8 cellular contexts compared by ENCODE assay signal in the genomic region with DNA sequence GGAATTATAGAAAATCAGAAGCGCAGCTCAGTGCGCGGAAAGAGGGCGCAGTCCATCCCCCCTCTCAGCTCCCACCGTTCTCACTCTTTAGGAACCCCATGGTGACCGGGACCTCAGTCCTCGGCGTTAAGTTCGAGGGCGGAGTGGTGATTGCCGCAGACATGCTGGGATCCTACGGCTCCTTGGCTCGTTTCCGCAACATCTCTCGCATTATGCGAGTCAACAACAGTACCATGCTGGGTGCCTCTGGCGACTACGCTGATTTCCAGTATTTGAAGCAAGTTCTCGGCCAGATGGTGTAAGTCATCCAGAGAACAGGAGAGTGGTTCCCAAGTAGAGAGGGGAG. TPM values are rescaled to one million over a fixed set of nuclear protein-coding genes. Genes with fewer than 3 reads are reported as not detected.
DNase-seq lines count a peak whose midpoint lies in the region; ATAC-seq and TF ChIP-seq lines count a peak whose summit lies in the region.

No MANE protein-coding gene starts in this region.

- BruUV-seq in mammary epithelial cell (replicated peaks; lab: Mats Ljungman, UMichigan), result no TSS peak

- TF ChIP-seq CTCF in OCI-LY1 (IDR thresholded peaks at IDR 0.05; ENCODE audit: low read length) (no peak), mammary epithelial cell (conservative IDR thresholded peaks at IDR 0.05 in 1 of 2, IDR thresholded peaks at IDR 0.05 in 1 of 2; ENCODE audit: extremely low read depth in 1 of 2, insufficient read depth in 1 of 2, low read depth in 1 of 2, low read length in 2 of 2) (no peak)

- peaks cover 42% of the 10 kb centered on the region for H3K36me3 Mint-ChIP-seq in activated CD4-positive, alpha-beta T cell treated with anti-CD3 and anti-CD28 coated beads for 36 hours (ENCODE audit: low read depth)
- peaks cover 41% of the 10 kb centered on the region for H3K36me3 Mint-ChIP-seq in stimulated activated memory B cell treated with anti-CD40 and anti-IgM and Interleukin-4, amounts not matched to agents 10 μg/mL and 1 μg/mL and 100 μg/mL, for 72 hours

- no peaks in the 10 kb centered on the region for H3K9me2 ChIP-seq in OCI-LY1 (ENCODE audit: low read depth, low read length)

- H3K4me3 ChIP-seq in OCI-LY1 (ENCODE audit: low read depth, low read length, poor library complexity, severe bottlenecking) (peak overlapping the region; percentile 77), mammary epithelial cell (replicated peaks in 1 of 3; ENCODE audit: insufficient read depth in 1 of 3, low read depth in 2 of 3, low read length in 3 of 3) (peak overlapping the region; percentile 64 to 85 (median 80))

- intact Hi-C loops in activated CD4-positive, alpha-beta T cell treated with anti-CD3 and anti-CD28 coated beads for 36 hours (cut with DNase I, micrococcal nuclease), result loop anchor here (1.0 to 5.0 kb wide), 13 partner anchors 53 to 390 kb away; a partner anchor contains a TSS
- intact Hi-C loops in mammary epithelial cell (cut with micrococcal nuclease), result loop anchor here (1.0 to 5.0 kb wide), 3 partner anchors 58 to 119 kb away; no protein-coding TSS in a partner anchor

- H3K27me3 Mint-ChIP-seq in activated CD4-positive, alpha-beta T cell treated with anti-CD3 and anti-CD28 coated beads for 36 hours, result no peaks in the 10 kb centered on the region
- no peaks in the 10 kb centered on the region for H3K27me3 Mint-ChIP-seq in stimulated activated memory B cell treated with anti-CD40 and anti-IgM and Interleukin-4, amounts not matched to agents 10 μg/mL and 1 μg/mL and 100 μg/mL, for 72 hours

- POLR2A ChIA-PET in activated CD4-positive, alpha-beta T cell treated with anti-CD3 and anti-CD28 coated beads for 36 hours (lab: Charles Lee), result interaction anchor here (1.0 to 2.5 kb wide), 4 partner anchors 8 to 118 kb away, joined by 3 to 10 read pairs (median 4); a partner anchor contains a TSS

- in situ Hi-C loops in mammary epithelial cell (cut with MboI; ENCODE audit: low sequenced_read_pairs in 2 of 2), result no loop called here

- H3K9me3 ChIP-seq in OCI-LY1 (ENCODE audit: low read length) (no peaks in the 10 kb centered on the region), mammary epithelial cell (replicated peaks; ENCODE audit: insufficient read depth, low read length) (no peaks in the 10 kb centered on the region)

- CTCF ChIA-PET in activated CD4-positive, alpha-beta T cell treated with anti-CD3 and anti-CD28 coated beads for 36 hours (lab: Charles Lee), result interaction anchor here (0.7 to 1.1 kb wide), 2 partner anchors 88 to 749 kb away, joined by 3 read pairs; no protein-coding TSS in a partner anchor
- CTCF ChIA-PET in mammary epithelial cell (lab: Charles Lee; ENCODE audit: low non-redundant PET), result interaction anchor here (0.7 kb wide), 1 partner anchor 16 kb away, joined by 14 read pairs; no protein-coding TSS in a partner anchor

- WGBS in mammary epithelial cell (ENCODE audit: low coverage, missing lambda C conversion rate), result 2% methylated on average over 17 of the region's 19 CpGs

- H3K9ac ChIP-seq in OCI-LY1 (ENCODE audit: low read length) (peak overlapping the region; percentile 83), mammary epithelial cell (ENCODE audit: insufficient read depth, low read length) (peak overlapping the region; percentile 88)

- no peaks in the 10 kb centered on the region for H3F3A ChIP-seq in OCI-LY1 (ENCODE audit: insufficient read depth, low read length)

- peaks cover 20% of the 10 kb centered on the region for H3K4me1 ChIP-seq in OCI-LY1 (ENCODE audit: insufficient read depth, low read length, severe bottlenecking)
- H3K4me1 ChIP-seq in mammary epithelial cell (ENCODE audit: insufficient read depth, low read length), result peaks cover 13% of the 10 kb centered on the region

- H3K27ac ChIP-seq in OCI-LY1 (ENCODE audit: low read depth, low read length, poor library complexity, severe bottlenecking), result peak overlapping the region; percentile 19
- peak overlapping the region; percentile 88 for H3K27ac ChIP-seq in mammary epithelial cell (ENCODE audit: insufficient read depth, low read depth, low read length)

- H3K27ac Mint-ChIP-seq in activated CD4-positive, alpha-beta T cell treated with anti-CD3 and anti-CD28 coated beads for 36 hours, result peak overlapping the region; percentile 99
- H3K27ac Mint-ChIP-seq in stimulated activated memory B cell treated with anti-CD40 and anti-IgM and Interleukin-4, amounts not matched to agents 10 μg/mL and 1 μg/mL and 100 μg/mL, for 72 hours, result peak overlapping the region; percentile 97

- H3K27me3 ChIP-seq in OCI-LY1 (ENCODE audit: insufficient read depth, low read length), result no peaks in the 10 kb centered on the region
- H3K27me3 ChIP-seq in mammary epithelial cell (ENCODE audit: insufficient read depth, low read length), result no peaks in the 10 kb centered on the region

- H3K4me1 Mint-ChIP-seq in activated CD4-positive, alpha-beta T cell treated with anti-CD3 and anti-CD28 coated beads for 36 hours, result peaks cover 29% of the 10 kb centered on the region
- H3K4me1 Mint-ChIP-seq in stimulated activated memory B cell treated with anti-CD40 and anti-IgM and Interleukin-4, amounts not matched to agents 10 μg/mL and 1 μg/mL and 100 μg/mL, for 72 hours, result peaks cover 22% of the 10 kb centered on the region

- peak; percentile 43 for DNase-seq in activated CD4-positive, alpha-beta T cell treated with anti-CD3 and anti-CD28 coated beads for 36 hours
- DNase-seq in activated CD4-positive, alpha-beta T cell treated with anti-CD3 and anti-CD28 coated beads for 1 hour, result no peak
- peak; percentile 20 for DNase-seq in mammary epithelial cell
- peak; percentile 16 for DNase-seq in kidney tubule cell (ENCODE audit: low spot score)
- no peak for DNase-seq in NCI-H1105 (lab: John Stamatoyannopoulos, UW)
- no peak for DNase-seq in NCI-H128 (lab: John Stamatoyannopoulos, UW; ENCODE audit: unreplicated experiment)

- peak; percentile 21 for ATAC-seq in activated CD4-positive, alpha-beta T cell treated with anti-CD3 and anti-CD28 coated beads for 36 hours
- peak; percentile 24 for ATAC-seq in stimulated activated memory B cell treated with anti-CD40 and anti-IgM and Interleukin-4, amounts not matched to agents 10 μg/mL and 1 μg/mL and 100 μg/mL, for 72 hours

- H3K9me3 Mint-ChIP-seq in activated CD4-positive, alpha-beta T cell treated with anti-CD3 and anti-CD28 coated beads for 36 hours (ENCODE audit: low read depth), result no peaks in the 10 kb centered on the region
- H3K9me3 Mint-ChIP-seq in stimulated activated memory B cell treated with anti-CD40 and anti-IgM and Interleukin-4, amounts not matched to agents 10 μg/mL and 1 μg/mL and 100 μg/mL, for 72 hours, result no peaks in the 10 kb centered on the region

- H3K4me2 ChIP-seq in OCI-LY1 (ENCODE audit: low read length) (peak overlapping the region; percentile 88), mammary epithelial cell (ENCODE audit: insufficient read depth, low read depth, low read length) (peak overlapping the region; percentile 67)

- H3K79me2 ChIP-seq in OCI-LY1 (ENCODE audit: insufficient read depth, low read length) (peaks cover 13% of the 10 kb centered on the region), mammary epithelial cell (ENCODE audit: insufficient read depth, low read length) (peaks cover 27% of the 10 kb centered on the region)

- peak overlapping the region; percentile 88 for H3K4me3 Mint-ChIP-seq in activated CD4-positive, alpha-beta T cell treated with anti-CD3 and anti-CD28 coated beads for 36 hours
- H3K4me3 Mint-ChIP-seq in stimulated activated memory B cell treated with anti-CD40 and anti-IgM and Interleukin-4, amounts not matched to agents 10 μg/mL and 1 μg/mL and 100 μg/mL, for 72 hours, result peak overlapping the region; percentile 95

- H4K20me1 ChIP-seq in OCI-LY1 (ENCODE audit: insufficient read depth, low read length) (no peaks in the 10 kb centered on the region), mammary epithelial cell (ENCODE audit: insufficient read depth, low read length) (no peaks in the 10 kb centered on the region)

- H3K36me3 ChIP-seq in OCI-LY1 (ENCODE audit: insufficient read depth, low read length) (peaks cover 44% of the 10 kb centered on the region), mammary epithelial cell (ENCODE audit: insufficient read depth, low read length) (peaks cover 21% of the 10 kb centered on the region)

- H2AFZ ChIP-seq in OCI-LY1 (ENCODE audit: low read length), result no peak overlapping the region
- peak overlapping the region; percentile 82 for H2AFZ ChIP-seq in mammary epithelial cell (ENCODE audit: low read depth, low read length)

- dilution Hi-C loops in mammary epithelial cell (cut with HindIII; ENCODE audit: low sequenced_read_pairs), result loop anchor here (10.0 kb wide), 1 partner anchor 45 kb away; no protein-coding TSS in a partner anchor

RNA-seq across cellular contexts. Expression of a gene that starts 0.5 kb away (rescaled TPM):
- total RNA-seq in activated CD4-positive, alpha-beta T cell treated with anti-CD3 and anti-CD28 coated beads for 36 hours, result 100 to 1,000 TPM; 315 to 351 TPM
- total RNA-seq in mammary epithelial cell, result 100 to 1,000 TPM; 239 to 352 TPM
- polyA plus RNA-seq in mammary epithelial cell, result 412 TPM
- 418 TPM for polyA minus RNA-seq in mammary epithelial cell

RNA-seq across cellular contexts. Expression of a gene that starts 27.4 kb away (rescaled TPM):
- total RNA-seq in activated CD4-positive, alpha-beta T cell treated with anti-CD3 and anti-CD28 coated beads for 36 hours, result not detected
- 1 to 10 TPM in 1 of 2 donors, not detected in 1; 2.8 TPM for total RNA-seq in mammary epithelial cell
- polyA plus RNA-seq in mammary epithelial cell, result not detected
- not detected for polyA minus RNA-seq in mammary epithelial cell

RNA-seq across cellular contexts. Expression of a gene that starts 52.8 kb away (rescaled TPM):
- 10 to 100 TPM; 47.6 to 50.4 TPM for total RNA-seq in activated CD4-positive, alpha-beta T cell treated with anti-CD3 and anti-CD28 coated beads for 36 hours
- 10 to 100 TPM; 45.5 to 45.9 TPM for total RNA-seq in mammary epithelial cell
- polyA plus RNA-seq in mammary epithelial cell, result 28.5 TPM
- 33.7 TPM for polyA minus RNA-seq in mammary epithelial cell

RNA-seq across cellular contexts. Expression of a gene that starts 59.4 kb away (rescaled TPM):
- 100 to 1,000 TPM in 1 of 2 experiments, 10 to 100 TPM in 1; 81.3 to 104 TPM for total RNA-seq in activated CD4-positive, alpha-beta T cell treated with anti-CD3 and anti-CD28 coated beads for 36 hours
- total RNA-seq in mammary epithelial cell, result 10 to 100 TPM; 28.0 to 48.1 TPM
- polyA plus RNA-seq in mammary epithelial cell, result 18.2 TPM
- polyA minus RNA-seq in mammary epithelial cell, result 41.7 TPM

Comparison
In these comparisons a context has a peak if more than half of its experiments do, and no peak if none do; other contexts are left out.
1. DNase-seq: peak in activated CD4-positive, alpha-beta T cell treated with anti-CD3 and anti-CD28 coated beads for 36 hours (single experiment), mammary epithelial cell (single experiment) and kidney tubule cell (single experiment); none in activated CD4-positive, alpha-beta T cell treated with anti-CD3 and anti-CD28 coated beads for 1 hour (single experiment), NCI-H1105 (single experiment) and NCI-H128 (single experiment).